In the genomic region with DNA sequence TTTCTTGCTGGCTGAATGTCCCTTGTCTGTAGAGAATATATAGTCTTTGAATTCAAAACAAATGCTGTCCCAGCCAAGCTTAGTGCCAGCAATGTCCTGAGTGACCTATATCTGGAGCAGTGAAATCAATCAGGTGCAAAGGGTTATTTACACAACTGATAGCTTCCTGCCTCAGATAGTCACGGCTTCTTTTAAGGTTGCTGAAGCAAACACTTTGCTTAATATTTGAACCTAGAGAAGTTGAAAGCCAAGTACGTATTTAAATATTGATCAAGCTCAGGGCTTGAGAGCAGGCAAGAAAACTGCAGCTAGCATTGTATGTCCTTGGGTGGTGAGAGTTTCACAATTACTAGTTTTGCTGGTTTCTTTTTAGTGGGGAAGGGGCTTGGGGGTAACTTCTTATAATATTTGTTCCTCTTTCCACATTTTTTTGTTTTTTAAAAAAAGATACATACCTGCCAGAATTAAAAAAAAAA, we compare ENCODE assay signal across 2 cellular contexts.
TF ChIP-seq lines count a peak whose summit lies in the region.

No MANE protein-coding gene starts in this region.

TF ChIP-seq in liver, 16 proteins besides CTCF, POLR2A, EP300 and RAD21:
- TF ChIP-seq, protein P1, sequence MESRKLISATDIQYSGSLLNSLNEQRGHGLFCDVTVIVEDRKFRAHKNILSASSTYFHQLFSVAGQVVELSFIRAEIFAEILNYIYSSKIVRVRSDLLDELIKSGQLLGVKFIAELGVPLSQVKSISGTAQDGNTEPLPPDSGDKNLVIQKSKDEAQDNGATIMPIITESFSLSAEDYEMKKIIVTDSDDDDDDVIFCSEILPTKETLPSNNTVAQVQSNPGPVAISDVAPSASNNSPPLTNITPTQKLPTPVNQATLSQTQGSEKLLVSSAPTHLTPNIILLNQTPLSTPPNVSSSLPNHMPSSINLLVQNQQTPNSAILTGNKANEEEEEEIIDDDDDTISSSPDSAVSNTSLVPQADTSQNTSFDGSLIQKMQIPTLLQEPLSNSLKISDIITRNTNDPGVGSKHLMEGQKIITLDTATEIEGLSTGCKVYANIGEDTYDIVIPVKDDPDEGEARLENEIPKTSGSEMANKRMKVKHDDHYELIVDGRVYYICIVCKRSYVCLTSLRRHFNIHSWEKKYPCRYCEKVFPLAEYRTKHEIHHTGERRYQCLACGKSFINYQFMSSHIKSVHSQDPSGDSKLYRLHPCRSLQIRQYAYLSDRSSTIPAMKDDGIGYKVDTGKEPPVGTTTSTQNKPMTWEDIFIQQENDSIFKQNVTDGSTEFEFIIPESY (IDR thresholded peaks at IDR 0.05): no peak
- TF ChIP-seq NR2F2 (IDR thresholded peaks at IDR 0.05) (peak; percentile 28), SP1 (IDR thresholded peaks at IDR 0.05) (peak; percentile 83), TAF1 (conservative IDR thresholded peaks at IDR 0.05) (no peak), EGR1 (IDR thresholded peaks at IDR 0.05; ENCODE audit: low read depth in 2 of 2) (no peak), YY1 (IDR thresholded peaks at IDR 0.05) (peak; percentile 43), HNF4G (IDR thresholded peaks at IDR 0.05) (peak; percentile 75), FOXA2 (IDR thresholded peaks at IDR 0.05) (peak; percentile 80), RXRA (IDR thresholded peaks at IDR 0.05) (peak; percentile 38 to 93), GABPA (IDR thresholded peaks at IDR 0.05 in 1 of 2, conservative IDR thresholded peaks at IDR 0.05 in 1 of 2) (no peak), FOXA1 (IDR thresholded peaks at IDR 0.05) (peak; percentile 73), HNF4A (conservative IDR thresholded peaks at IDR 0.05) (peak; percentile 50 to 94), JUND (IDR thresholded peaks at IDR 0.05) (peak; percentile 28 to 92)
- TF ChIP-seq, protein P2, sequence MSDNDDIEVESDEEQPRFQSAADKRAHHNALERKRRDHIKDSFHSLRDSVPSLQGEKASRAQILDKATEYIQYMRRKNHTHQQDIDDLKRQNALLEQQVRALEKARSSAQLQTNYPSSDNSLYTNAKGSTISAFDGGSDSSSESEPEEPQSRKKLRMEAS (IDR thresholded peaks at IDR 0.05): no peak
- TF ChIP-seq, protein P3, sequence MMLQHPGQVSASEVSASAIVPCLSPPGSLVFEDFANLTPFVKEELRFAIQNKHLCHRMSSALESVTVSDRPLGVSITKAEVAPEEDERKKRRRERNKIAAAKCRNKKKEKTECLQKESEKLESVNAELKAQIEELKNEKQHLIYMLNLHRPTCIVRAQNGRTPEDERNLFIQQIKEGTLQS (IDR thresholded peaks at IDR 0.05): peak; percentile 22
- TF ChIP-seq, protein P4, sequence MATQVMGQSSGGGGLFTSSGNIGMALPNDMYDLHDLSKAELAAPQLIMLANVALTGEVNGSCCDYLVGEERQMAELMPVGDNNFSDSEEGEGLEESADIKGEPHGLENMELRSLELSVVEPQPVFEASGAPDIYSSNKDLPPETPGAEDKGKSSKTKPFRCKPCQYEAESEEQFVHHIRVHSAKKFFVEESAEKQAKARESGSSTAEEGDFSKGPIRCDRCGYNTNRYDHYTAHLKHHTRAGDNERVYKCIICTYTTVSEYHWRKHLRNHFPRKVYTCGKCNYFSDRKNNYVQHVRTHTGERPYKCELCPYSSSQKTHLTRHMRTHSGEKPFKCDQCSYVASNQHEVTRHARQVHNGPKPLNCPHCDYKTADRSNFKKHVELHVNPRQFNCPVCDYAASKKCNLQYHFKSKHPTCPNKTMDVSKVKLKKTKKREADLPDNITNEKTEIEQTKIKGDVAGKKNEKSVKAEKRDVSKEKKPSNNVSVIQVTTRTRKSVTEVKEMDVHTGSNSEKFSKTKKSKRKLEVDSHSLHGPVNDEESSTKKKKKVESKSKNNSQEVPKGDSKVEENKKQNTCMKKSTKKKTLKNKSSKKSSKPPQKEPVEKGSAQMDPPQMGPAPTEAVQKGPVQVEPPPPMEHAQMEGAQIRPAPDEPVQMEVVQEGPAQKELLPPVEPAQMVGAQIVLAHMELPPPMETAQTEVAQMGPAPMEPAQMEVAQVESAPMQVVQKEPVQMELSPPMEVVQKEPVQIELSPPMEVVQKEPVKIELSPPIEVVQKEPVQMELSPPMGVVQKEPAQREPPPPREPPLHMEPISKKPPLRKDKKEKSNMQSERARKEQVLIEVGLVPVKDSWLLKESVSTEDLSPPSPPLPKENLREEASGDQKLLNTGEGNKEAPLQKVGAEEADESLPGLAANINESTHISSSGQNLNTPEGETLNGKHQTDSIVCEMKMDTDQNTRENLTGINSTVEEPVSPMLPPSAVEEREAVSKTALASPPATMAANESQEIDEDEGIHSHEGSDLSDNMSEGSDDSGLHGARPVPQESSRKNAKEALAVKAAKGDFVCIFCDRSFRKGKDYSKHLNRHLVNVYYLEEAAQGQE (IDR thresholded peaks at IDR 0.05): no peak

TF ChIP-seq in SK-N-SH treated with all-trans-retinoic acid at 6 μM for 48 hours, 23 proteins besides CTCF, POLR2A, EP300 and RAD21 (continued from another document):
- TF ChIP-seq, protein P5, sequence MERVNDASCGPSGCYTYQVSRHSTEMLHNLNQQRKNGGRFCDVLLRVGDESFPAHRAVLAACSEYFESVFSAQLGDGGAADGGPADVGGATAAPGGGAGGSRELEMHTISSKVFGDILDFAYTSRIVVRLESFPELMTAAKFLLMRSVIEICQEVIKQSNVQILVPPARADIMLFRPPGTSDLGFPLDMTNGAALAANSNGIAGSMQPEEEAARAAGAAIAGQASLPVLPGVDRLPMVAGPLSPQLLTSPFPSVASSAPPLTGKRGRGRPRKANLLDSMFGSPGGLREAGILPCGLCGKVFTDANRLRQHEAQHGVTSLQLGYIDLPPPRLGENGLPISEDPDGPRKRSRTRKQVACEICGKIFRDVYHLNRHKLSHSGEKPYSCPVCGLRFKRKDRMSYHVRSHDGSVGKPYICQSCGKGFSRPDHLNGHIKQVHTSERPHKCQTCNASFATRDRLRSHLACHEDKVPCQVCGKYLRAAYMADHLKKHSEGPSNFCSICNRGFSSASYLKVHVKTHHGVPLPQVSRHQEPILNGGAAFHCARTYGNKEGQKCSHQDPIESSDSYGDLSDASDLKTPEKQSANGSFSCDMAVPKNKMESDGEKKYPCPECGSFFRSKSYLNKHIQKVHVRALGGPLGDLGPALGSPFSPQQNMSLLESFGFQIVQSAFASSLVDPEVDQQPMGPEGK (CRISPR knock-in tag; IDR thresholded peaks at IDR 0.05; ENCODE audit: borderline replicate concordance): no peak
- TF ChIP-seq PPARA (CRISPR knock-in tag; IDR thresholded peaks at IDR 0.05; ENCODE audit: borderline replicate concordance) (no peak), ARNTL (CRISPR knock-in tag; IDR thresholded peaks at IDR 0.05; ENCODE audit: borderline replicate concordance, low read depth) (no peak), ZC3H10 (CRISPR knock-in tag; IDR thresholded peaks at IDR 0.05) (no peak), ZFP3 (CRISPR knock-in tag; IDR thresholded peaks at IDR 0.05) (no peak), ESRRG (CRISPR knock-in tag; IDR thresholded peaks at IDR 0.05) (no peak), ZNF565 (CRISPR knock-in tag; conservative IDR thresholded peaks at IDR 0.05; ENCODE audit: low read depth) (no peak)
